In genomic region chr18:31942999-31943894, GRCh38 we compare ENCODE assay signal across 8 cellular contexts. TPM values are rescaled to one million over a fixed set of nuclear protein-coding genes. Genes with fewer than 3 reads are reported as not detected.
DNase-seq lines count a peak whose midpoint lies in the region; ATAC-seq and TF ChIP-seq lines count a peak whose summit lies in the region.

A gene with protein sequence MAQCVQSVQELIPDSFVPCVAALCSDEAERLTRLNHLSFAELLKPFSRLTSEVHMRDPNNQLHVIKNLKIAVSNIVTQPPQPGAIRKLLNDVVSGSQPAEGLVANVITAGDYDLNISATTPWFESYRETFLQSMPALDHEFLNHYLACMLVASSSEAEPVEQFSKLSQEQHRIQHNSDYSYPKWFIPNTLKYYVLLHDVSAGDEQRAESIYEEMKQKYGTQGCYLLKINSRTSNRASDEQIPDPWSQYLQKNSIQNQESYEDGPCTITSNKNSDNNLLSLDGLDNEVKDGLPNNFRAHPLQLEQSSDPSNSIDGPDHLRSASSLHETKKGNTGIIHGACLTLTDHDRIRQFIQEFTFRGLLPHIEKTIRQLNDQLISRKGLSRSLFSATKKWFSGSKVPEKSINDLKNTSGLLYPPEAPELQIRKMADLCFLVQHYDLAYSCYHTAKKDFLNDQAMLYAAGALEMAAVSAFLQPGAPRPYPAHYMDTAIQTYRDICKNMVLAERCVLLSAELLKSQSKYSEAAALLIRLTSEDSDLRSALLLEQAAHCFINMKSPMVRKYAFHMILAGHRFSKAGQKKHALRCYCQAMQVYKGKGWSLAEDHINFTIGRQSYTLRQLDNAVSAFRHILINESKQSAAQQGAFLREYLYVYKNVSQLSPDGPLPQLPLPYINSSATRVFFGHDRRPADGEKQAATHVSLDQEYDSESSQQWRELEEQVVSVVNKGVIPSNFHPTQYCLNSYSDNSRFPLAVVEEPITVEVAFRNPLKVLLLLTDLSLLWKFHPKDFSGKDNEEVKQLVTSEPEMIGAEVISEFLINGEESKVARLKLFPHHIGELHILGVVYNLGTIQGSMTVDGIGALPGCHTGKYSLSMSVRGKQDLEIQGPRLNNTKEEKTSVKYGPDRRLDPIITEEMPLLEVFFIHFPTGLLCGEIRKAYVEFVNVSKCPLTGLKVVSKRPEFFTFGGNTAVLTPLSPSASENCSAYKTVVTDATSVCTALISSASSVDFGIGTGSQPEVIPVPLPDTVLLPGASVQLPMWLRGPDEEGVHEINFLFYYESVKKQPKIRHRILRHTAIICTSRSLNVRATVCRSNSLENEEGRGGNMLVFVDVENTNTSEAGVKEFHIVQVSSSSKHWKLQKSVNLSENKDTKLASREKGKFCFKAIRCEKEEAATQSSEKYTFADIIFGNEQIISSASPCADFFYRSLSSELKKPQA (N-terminal part only) (minus strand): TSS chr18:31943128. CDS start chr18:31942764, 364 bp downstream.

- H3K4me3 ChIP-seq in left lung = peak within 1 kb of the TSS; percentile 79 to 87

- H3K4me1 ChIP-seq in left lung = peaks cover 8 to 47% of the 10 kb centered on the region in 2 donors

- H3K27ac ChIP-seq in C4-2B (peak within 1 kb of the TSS; percentile 92), left lung (peak within 1 kb of the TSS; percentile 89 to 97)

- ATAC-seq in GM19328 (IDR thresholded peaks at IDR 0.05; ENCODE audit: unreplicated experiment) (peak; percentile 78), HG03520 (IDR thresholded peaks at IDR 0.05; ENCODE audit: unreplicated experiment) (peak; percentile 75), left lung (peak; percentile 96)

- DNase-seq in NCI-H69 (lab: John Stamatoyannopoulos, UW) = peak; percentile 100
- peak; percentile 88 for DNase-seq in activated CD4-positive, alpha-beta T cell treated with anti-CD3 and anti-CD28 coated beads, Interleukin-2, amount 50 U/mL, for 1 hour
- peak; percentile 99 for DNase-seq in dedifferentiated amniotic fluid mesenchymal stem cell (ENCODE audit: extremely low spot score)
- peak; percentile 99 to 100 for DNase-seq in left lung
- peak; percentile 82 to 84 for DNase-seq in stimulated activated CD4-positive, alpha-beta T cell treated with anti-CD3 and anti-CD28 coated beads, Interleukin-2, amount 100 ng/mL, for 48 hours

- H3K9me3 ChIP-seq in left lung = no peaks in the 10 kb centered on the region

- intact Hi-C loops in left lung (cut with DNase I) = no loop called here

- no peaks in the 10 kb centered on the region for H3K27me3 ChIP-seq in left lung

- H3K36me3 ChIP-seq in left lung = peaks cover 0 to 4% of the 10 kb centered on the region in 2 donors

- no peak for TF ChIP-seq CTCF in C4-2B (conservative IDR thresholded peaks at IDR 0.05)
- TF ChIP-seq CTCF in left lung (IDR thresholded peaks at IDR 0.05) = no peak

RNA-seq across cellular contexts. Expression of the gene that starts here (rescaled TPM):
- total RNA-seq in left lung = 10 to 100 TPM; 49.0 to 49.1 TPM

Comparison
In these comparisons a context has a peak if more than half of its experiments do, and no peak if none do; other contexts are left out.
1. Peak in every context shown above with its lines: DNase-seq, ATAC-seq, H3K4me3 ChIP-seq and H3K27ac ChIP-seq.